Comparison of ENCODE assay signal across 24 cellular contexts in genomic region chr6:40349566-40350192, GRCh38.
A peak's percentile ranks its signal among the peaks of the same experiment; 100 is the strongest.
DNase-seq lines count a peak whose midpoint lies in the region; ATAC-seq, FAIRE-seq and TF ChIP-seq lines count a peak whose summit lies in the region.
"Had no signal": no experiment of that assay in that cellular context is flagged by ENCODE, and none has a peak within 500 bp of the region (broad histone marks: within the 10 kb centered on the region; RNA-seq: fewer than 3 reads in every experiment).

No MANE protein-coding gene starts in this region.

- H3K36me3 ChIP-seq in H1 (ENCODE audit: control insufficient read depth in 2 of 4, insufficient read depth in 4 of 4, low read length in 3 of 4) = no peaks in the 10 kb centered on the region; a peak in 1 of 8 replicates
- H3K36me3 ChIP-seq in trophoblast cell (ENCODE audit: control insufficient read depth in 1 of 2, insufficient read depth in 2 of 2, low read length in 2 of 2) = no peaks in the 10 kb centered on the region
- H3K36me3 ChIP-seq: heart right ventricle, lower lobe of right lung, prostate gland had no signal

- H3K18ac ChIP-seq in H9 (ENCODE audit: insufficient read length, low read depth, low read length) (no peak overlapping the region), H1 (ENCODE audit: extremely low read depth, low read length) (peak overlapping the region; percentile 81), trophoblast cell (ENCODE audit: low read length) (no peak overlapping the region)

- H3K23me2 ChIP-seq in H9 (ENCODE audit: insufficient read length, low read depth, low read length, poor library complexity, severe bottlenecking) (peaks cover 3% of the 10 kb centered on the region), H1 (ENCODE audit: low read depth, low read length) (peaks cover 10% of the 10 kb centered on the region)

- H2BK12ac ChIP-seq in H9 (ENCODE audit: insufficient read length, low read depth, low read length) (no peak overlapping the region), H1 (ENCODE audit: low read depth, low read length) (peak overlapping the region; percentile 96), trophoblast cell (ENCODE audit: low read length) (no peak overlapping the region)

- POLR2A ChIA-PET in H1 (lab: Charles Lee; ENCODE audit: partially characterized antibody) = interaction anchor here (2.0 kb wide), 1 partner anchor 11 kb away, joined by 6 read pairs; no protein-coding TSS in a partner anchor

- H3K4ac ChIP-seq in H9 (ENCODE audit: low read depth, low read length) = no peak overlapping the region
- H3K4ac ChIP-seq in H1 (replicated peaks; ENCODE audit: insufficient read length, low read depth, low read length) = peak overlapping the region; percentile 95
- H3K4ac ChIP-seq in trophoblast cell (ENCODE audit: low read depth, low read length) = no peak overlapping the region

- H3K27ac Mint-ChIP-seq in H9 = peak overlapping the region in 1 of 3 experiments; percentile 19; a peak in 1 of 7 replicates
- H3K27ac Mint-ChIP-seq: activated CD4-positive, alpha-beta memory T cell treated with anti-CD3 and anti-CD28 coated beads, Interleukin-2, amount 10 ng/mL, durations not matched to agents 7 days and 5 days; activated naive CD4-positive, alpha-beta T cell treated with anti-CD3 and anti-CD28 coated beads, Interleukin-2, amount 50 U/mL, for 72 hours; activated T-cell treated with anti-CD3 and anti-CD28 coated beads, Interleukin-2, amount 50 U/mL, for 72 hours; CD4-positive, CD25-positive, alpha-beta regulatory T cell; naive B cell had no signal

- no peaks in the 10 kb centered on the region for H3K36me3 Mint-ChIP-seq in H9 (ENCODE audit: insufficient read depth in 1 of 3, low read depth in 3 of 3)
- H3K36me3 Mint-ChIP-seq: activated naive CD4-positive, alpha-beta T cell treated with anti-CD3 and anti-CD28 coated beads, Interleukin-2, amount 50 U/mL, for 72 hours; CD4-positive, CD25-positive, alpha-beta regulatory T cell; naive B cell had no signal

- H2BK15ac ChIP-seq in H9 (ENCODE audit: low read depth, low read length) (no peak overlapping the region), H1 (ENCODE audit: low read length) (peak overlapping the region; percentile 98; the same call in 1 of the 2 replicates)

- H3K4me2 ChIP-seq in H9 (ENCODE audit: insufficient read depth, insufficient read length, low read length) (no peak overlapping the region), H1 (ENCODE audit: insufficient read depth in 1 of 2, low read depth in 2 of 2, low read length in 2 of 2) (no peak overlapping the region), trophoblast cell (ENCODE audit: low read length) (no peak overlapping the region)
- H3K4me2 ChIP-seq: KMS-11, PC-9 had no signal

- H3K27ac ChIP-seq in H9 (ENCODE audit: insufficient read length, low read depth, low read length) = no peak overlapping the region
- no peak overlapping the region for H3K27ac ChIP-seq in H1 (ENCODE audit: low read depth, low read length)
- no peak overlapping the region for H3K27ac ChIP-seq in trophoblast cell (ENCODE audit: low read depth, low read length)
- H3K27ac ChIP-seq: heart right ventricle, KMS-11, lower lobe of right lung, PC-9, prostate gland had no signal

- H3K4me3 ChIP-seq in H1 (ENCODE audit: extremely low read depth in 1 of 4, insufficient read depth in 2 of 4, low read depth in 3 of 4, low read length in 4 of 4) = no peak overlapping the region
- no peak overlapping the region for H3K4me3 ChIP-seq in trophoblast cell (ENCODE audit: low read depth, low read length)
- H3K4me3 ChIP-seq: heart right ventricle, lower lobe of right lung, PC-9, prostate gland had no signal

- H3K14ac ChIP-seq in H9 (ENCODE audit: insufficient read depth, low read length) (no peak overlapping the region), H1 (ENCODE audit: insufficient read length) (peak overlapping the region; percentile 52), trophoblast cell (ENCODE audit: low read length) (no peak overlapping the region)

- H3K4me1 ChIP-seq in H9 (ENCODE audit: insufficient read depth, low read length) (peaks cover 16% of the 10 kb centered on the region; the same call in 1 of the 2 replicates), H1 (replicated peaks in 1 of 4; ENCODE audit: control insufficient read depth in 3 of 4, insufficient read depth in 4 of 4, low read length in 3 of 4) (peaks cover under 1 to 25% (median 20%) of the 10 kb centered on the region in 4 experiments), trophoblast cell (ENCODE audit: control insufficient read depth in 1 of 2, insufficient read depth in 2 of 2, low read length in 2 of 2) (peaks cover 2 to 22% of the 10 kb centered on the region in 2 experiments)
- H3K4me1 ChIP-seq: lower lobe of right lung, prostate gland had no signal

- H3K79me1 ChIP-seq in H9 (ENCODE audit: insufficient read depth, low read depth, low read length, poor library complexity, severe bottlenecking) = no peaks in the 10 kb centered on the region
- H3K79me1 ChIP-seq in H1 (ENCODE audit: low read depth, low read length) = no peaks in the 10 kb centered on the region
- peaks cover 4% of the 10 kb centered on the region for H3K79me1 ChIP-seq in trophoblast cell (ENCODE audit: low read length)

- H3T11ph ChIP-seq in H9 (ENCODE audit: low read length) = no peak overlapping the region

- no peaks in the 10 kb centered on the region; a peak in 1 of 5 replicates for H3K9me3 Mint-ChIP-seq in H9
- H3K9me3 Mint-ChIP-seq: activated CD4-positive, alpha-beta memory T cell treated with anti-CD3 and anti-CD28 coated beads, Interleukin-2, amount 10 ng/mL, durations not matched to agents 7 days and 5 days; activated naive CD4-positive, alpha-beta T cell treated with anti-CD3 and anti-CD28 coated beads, Interleukin-2, amount 50 U/mL, for 72 hours; activated T-cell treated with anti-CD3 and anti-CD28 coated beads, Interleukin-2, amount 50 U/mL, for 72 hours; CD4-positive, CD25-positive, alpha-beta regulatory T cell had no signal

- CTCF ChIA-PET in H1 (lab: Charles Lee; ENCODE audit: partially characterized antibody) = interaction anchor here (1.0 to 8.5 kb wide), 5 partner anchors 8 to 236 kb away, joined by 3 to 88 read pairs (median 8); no protein-coding TSS in a partner anchor

- H3K23ac ChIP-seq in H9 (ENCODE audit: insufficient read length, low read depth, low read length) = no peak overlapping the region
- no peak overlapping the region for H3K23ac ChIP-seq in H1 (ENCODE audit: insufficient read length)
- peak overlapping the region; percentile 18 for H3K23ac ChIP-seq in trophoblast cell (ENCODE audit: low read length)

- H2AK5ac ChIP-seq in H9 (ENCODE audit: insufficient read length, low read length) (no peak overlapping the region), H1 (ENCODE audit: low read depth, low read length) (peak overlapping the region; percentile 97), trophoblast cell (ENCODE audit: low read length) (no peak overlapping the region)

- H3K79me2 ChIP-seq in H9 (ENCODE audit: insufficient read depth, low read length) = no peaks in the 10 kb centered on the region
- peaks cover 0 to 4% of the 10 kb centered on the region in 2 experiments; a peak in 2 of 4 replicates for H3K79me2 ChIP-seq in H1 (ENCODE audit: control insufficient read depth in 1 of 2, insufficient read depth in 2 of 2, low read length in 2 of 2)
- no peaks in the 10 kb centered on the region for H3K79me2 ChIP-seq in trophoblast cell (ENCODE audit: control insufficient read depth, insufficient read depth, low read length, poor library complexity)

- H2BK5ac ChIP-seq in H9 (ENCODE audit: insufficient read length, low read length) (no peak overlapping the region), H1 (ENCODE audit: low read depth, low read length) (peak overlapping the region; percentile 76; the same call in 1 of the 2 replicates), trophoblast cell (ENCODE audit: low read depth, low read length, poor library complexity) (no peak overlapping the region)

- H3K27me3 ChIP-seq in H9 (ENCODE audit: insufficient read depth, low read length) (no peaks in the 10 kb centered on the region), H1 (replicated peaks in 1 of 4; ENCODE audit: control insufficient read depth in 3 of 4, extremely low read depth in 1 of 4, insufficient read depth in 3 of 4, low read length in 3 of 4) (peaks cover 0 to 2% (median 0%) of the 10 kb centered on the region in 4 experiments; a peak in 1 of 7 replicates), trophoblast cell (ENCODE audit: insufficient read depth, low read length) (no peaks in the 10 kb centered on the region)

- TF ChIP-seq CTCF in H9 (conservative IDR thresholded peaks at IDR 0.05) (no peak), H1 (IDR thresholded peaks at IDR 0.05; ENCODE audit: control extremely low read depth in 1 of 3, insufficient read depth in 1 of 3, low read depth in 1 of 3, low read length in 3 of 3) (no peak)

- no peak for TF ChIP-seq POLR2A in H1 (IDR thresholded peaks at IDR 0.05; ENCODE audit: control extremely low read depth in 1 of 2, low read depth in 2 of 2, low read length in 2 of 2)

- H4K5ac ChIP-seq in H9 (ENCODE audit: insufficient read length, low read depth, low read length) (no peak overlapping the region), H1 (ENCODE audit: insufficient read length, low read depth, low read length) (no peak overlapping the region)

- no peak overlapping the region for H4K91ac ChIP-seq in H9 (ENCODE audit: insufficient read length, low read depth, low read length)
- H4K91ac ChIP-seq in H1 (replicated peaks; ENCODE audit: insufficient read length, low read length) = peak overlapping the region; percentile 96
- no peak overlapping the region for H4K91ac ChIP-seq in trophoblast cell (ENCODE audit: low read depth, low read length)

- H2BK20ac ChIP-seq in H9 (ENCODE audit: low read depth, low read length, poor library complexity, severe bottlenecking) = no peak overlapping the region
- peak overlapping the region; percentile 76 for H2BK20ac ChIP-seq in H1 (ENCODE audit: low read length)

- no peak overlapping the region for H2AFZ ChIP-seq in H9 (ENCODE audit: low read length)
- H2AFZ ChIP-seq in H1 (ENCODE audit: low read length) = no peak overlapping the region; the same call in 1 of the 2 replicates
- no peak overlapping the region for H2AFZ ChIP-seq in trophoblast cell (ENCODE audit: insufficient read depth, low read length, poor library complexity)
- H2AFZ ChIP-seq: PC-9 had no signal

- H3K56ac ChIP-seq in H9 (ENCODE audit: insufficient read length, low read depth, low read length) (no peak overlapping the region), H1 (replicated peaks; ENCODE audit: insufficient read length, low read depth, low read length) (no peak overlapping the region)

- H4K8ac ChIP-seq in H9 (replicated peaks; ENCODE audit: insufficient read length, low read depth, low read length) (no peak overlapping the region), H1 (ENCODE audit: extremely low read depth, insufficient read depth, low read length) (no peak overlapping the region), trophoblast cell (ENCODE audit: low read depth, low read length) (no peak overlapping the region)

- no peak overlapping the region for H4K12ac ChIP-seq in trophoblast cell (ENCODE audit: low read depth, low read length)

- no peak for FAIRE-seq in H1 (lab: Jason Lieb, UNC)
- FAIRE-seq: GM18507 had no signal

- DNase-seq in AG20443 (ENCODE audit: low spot score) = peak; percentile 5
- peak; percentile 24 for DNase-seq in H9
- peak in 1 of 2 experiments; percentile 34 for DNase-seq in H1 (ENCODE audit: low read depth in 1 of 2, low spot score in 2 of 2)
- no peak for DNase-seq in trophoblast cell
- no peak for DNase-seq in SKM-1 (lab: John Stamatoyannopoulos, UW; ENCODE audit: unreplicated experiment)
- no peak for DNase-seq in left cardiac atrium
- DNase-seq: activated CD4-positive, alpha-beta memory T cell treated with anti-CD3 and anti-CD28 coated beads, Interleukin-2, amount 10 ng/mL, durations not matched to agents 7 days and 5 days; activated CD4-positive, CD25-positive, alpha-beta regulatory T cell; activated T-cell treated with anti-CD3 and anti-CD28 coated beads, Interleukin-2, amount 50 U/mL, for 72 hours; CD4-positive, CD25-positive, alpha-beta regulatory T cell; DMS79 treated with DMSO at 0.1 percent for 48 hours; heart right ventricle; lower lobe of right lung; naive B cell; NCI-H2029 treated with DMSO at 0.1 percent for 48 hours; NCI-H774; PC-9; stimulated activated CD4-positive, alpha-beta T cell treated with anti-CD3 and anti-CD28 coated beads, Interleukin-12 subunit alpha, Interleukin-12 subunit beta, amount 100 ng/mL, for 4 hours had no signal

- H4K20me1 ChIP-seq in H9 (ENCODE audit: control insufficient read depth, insufficient read depth, insufficient read length) = no peaks in the 10 kb centered on the region
- H4K20me1 ChIP-seq in H1 (replicated peaks in 1 of 2; ENCODE audit: control insufficient read depth in 1 of 2, insufficient read depth in 2 of 2, low read length in 2 of 2) = peaks cover 0 to 8% of the 10 kb centered on the region in 2 experiments

- intact Hi-C loops in left cardiac atrium (cut with DNase I) = loop anchor here (10.0 kb wide), 2 partner anchors 195 to 235 kb away; partner anchors contain the start of gene LRFN2 (in 1 of the 2)

- H3K4me1 Mint-ChIP-seq in H9 = peaks cover 17 to 20% of the 10 kb centered on the region in 2 experiments
- H3K4me1 Mint-ChIP-seq: activated CD4-positive, alpha-beta memory T cell treated with anti-CD3 and anti-CD28 coated beads, Interleukin-2, amount 10 ng/mL, durations not matched to agents 7 days and 5 days; CD4-positive, CD25-positive, alpha-beta regulatory T cell; naive B cell had no signal

- no peak for TF ChIP-seq RAD21 in H1 (IDR thresholded peaks at IDR 0.05 in 1 of 2, conservative IDR thresholded peaks at IDR 0.05 in 1 of 2; ENCODE audit: low read depth in 2 of 2, low read length in 2 of 2)

- no peak for ATAC-seq in HG03457 (IDR thresholded peaks at IDR 0.05; ENCODE audit: unreplicated experiment)
- ATAC-seq in left cardiac atrium = no peak
- no peak for ATAC-seq in HG03354 (IDR thresholded peaks at IDR 0.05; ENCODE audit: poor library complexity, severe bottlenecking, unreplicated experiment)
- ATAC-seq: activated naive CD4-positive, alpha-beta T cell treated with anti-CD3 and anti-CD28 coated beads, Interleukin-2, amount 50 U/mL, for 72 hours; activated T-cell treated with anti-CD3 and anti-CD28 coated beads, Interleukin-2, amount 50 U/mL, for 72 hours; heart right ventricle; lower lobe of right lung had no signal

- WGBS in H9 (ENCODE audit: extremely low coverage, insufficient read length, low lambda C conversion rate) = no CpG with 5 or more reads among the region's 11 CpGs
- 80% methylated on average over 11 of the region's 11 CpGs; no CpG with 5 or more reads in 1 of the 2 experiments for WGBS in H1 (ENCODE audit: extremely low coverage in 1 of 2, insufficient coverage in 1 of 2, insufficient read length in 1 of 2, insufficient replicate concordance in 2 of 2, low coverage in 1 of 2, low lambda C conversion rate in 2 of 2, missing lambda C conversion rate in 1 of 2), 2 experiments
- WGBS in trophoblast cell (ENCODE audit: extremely low coverage, insufficient coverage, insufficient read length) = no CpG with 5 or more reads among the region's 11 CpGs

- H3K9ac ChIP-seq in H9 (ENCODE audit: extremely low read depth, insufficient read length, low read length) (no peak overlapping the region), H1 (replicated peaks in 1 of 4; ENCODE audit: extremely low read depth in 1 of 4, low read depth in 3 of 4, low read length in 3 of 4) (peak overlapping the region in 1 of 4 experiments; percentile 31; a peak in 1 of 7 replicates), trophoblast cell (ENCODE audit: low read length) (no peak overlapping the region)
- H3K9ac ChIP-seq: KMS-11 had no signal

- H3K27me3 Mint-ChIP-seq in H9 (ENCODE audit: low read depth) = no peaks in the 10 kb centered on the region; the same call in 1 of the 2 replicates
- H3K27me3 Mint-ChIP-seq: activated CD4-positive, alpha-beta memory T cell treated with anti-CD3 and anti-CD28 coated beads, Interleukin-2, amount 10 ng/mL, durations not matched to agents 7 days and 5 days; CD4-positive, CD25-positive, alpha-beta regulatory T cell had no signal

- H2BK120ac ChIP-seq in H9 (ENCODE audit: low read depth, low read length, poor library complexity, severe bottlenecking) (no peak overlapping the region), H1 (replicated peaks; ENCODE audit: low read depth, low read length) (peak overlapping the region; percentile 80), trophoblast cell (ENCODE audit: insufficient read depth, low read length, poor library complexity) (no peak overlapping the region)

- H3K9me3 ChIP-seq in H9 (ENCODE audit: control insufficient read depth, low read depth, low read length) = no peaks in the 10 kb centered on the region
- H3K9me3 ChIP-seq in H1 (ENCODE audit: insufficient read depth in 2 of 2, low read depth in 1 of 2, low read length in 1 of 2) = no peaks in the 10 kb centered on the region
- H3K9me3 ChIP-seq in trophoblast cell (ENCODE audit: insufficient read depth, low read depth, low read length) = peaks cover 2% of the 10 kb centered on the region
- H3K9me3 ChIP-seq: heart right ventricle, lower lobe of right lung, prostate gland had no signal

- H3K4me3 Mint-ChIP-seq in H9 = no peak overlapping the region
- H3K4me3 Mint-ChIP-seq: activated CD4-positive, alpha-beta memory T cell treated with anti-CD3 and anti-CD28 coated beads, Interleukin-2, amount 10 ng/mL, durations not matched to agents 7 days and 5 days; activated T-cell treated with anti-CD3 and anti-CD28 coated beads, Interleukin-2, amount 50 U/mL, for 72 hours; CD4-positive, CD25-positive, alpha-beta regulatory T cell; naive B cell had no signal

- no peak for TF ChIP-seq EP300 in H1 (IDR thresholded peaks at IDR 0.05; ENCODE audit: borderline replicate concordance in 1 of 2, low read depth in 2 of 2, low read length in 2 of 2)

Comparison
In these comparisons a context has a peak if more than half of its experiments do, and no peak if none do; other contexts are left out.
1. DNase-seq: peak in AG20443 (single experiment) and H9 (single experiment); none in trophoblast cell (0 of 2), SKM-1 (single experiment) and left cardiac atrium (single experiment).